In the genomic region with DNA sequence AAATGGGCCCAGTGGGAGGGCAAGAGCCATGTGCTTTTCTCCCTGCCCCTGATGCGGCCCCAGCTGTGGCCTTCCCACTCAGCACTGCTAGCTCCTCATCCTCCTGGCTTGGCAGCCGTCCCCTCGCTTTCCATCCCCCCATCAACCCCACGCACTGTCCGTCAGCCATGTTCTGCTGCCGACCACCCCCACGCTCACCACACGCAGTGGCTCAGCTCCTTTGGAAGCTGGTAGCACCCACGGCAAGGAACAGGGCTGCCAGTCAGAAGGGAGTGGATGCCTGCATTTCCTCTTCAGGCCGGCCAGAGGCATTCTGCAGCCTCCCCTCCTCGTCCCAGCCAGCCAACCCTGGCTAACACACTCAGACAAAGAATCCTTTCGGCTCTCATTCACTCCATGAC, we compare ENCODE assay signal across 15 cellular contexts. TPM values are rescaled to one million over a fixed set of nuclear protein-coding genes. Genes with fewer than 3 reads are reported as not detected.
DNase-seq lines count a peak whose midpoint lies in the region; TF ChIP-seq lines count a peak whose summit lies in the region.
"Had no signal": no experiment of that assay in that cellular context is flagged by ENCODE, and none has a peak within 500 bp of the region (broad histone marks: within the 10 kb centered on the region; RNA-seq: fewer than 3 reads in every experiment).

No MANE protein-coding gene starts in this region.

- no peaks in the 10 kb centered on the region for H3K9me2 ChIP-seq in hepatocyte (replicated peaks; ENCODE audit: insufficient read depth)

- peaks cover 9% of the 10 kb centered on the region for H3K36me3 Mint-ChIP-seq in glutamatergic neuron (ENCODE audit: unreplicated experiment)

- peaks cover 46% of the 10 kb centered on the region for H4K20me1 ChIP-seq in hepatocyte (ENCODE audit: insufficient read depth, poor library complexity, severe bottlenecking)

- H3K36me3 ChIP-seq in sigmoid colon (peaks cover 26 to 49% (median 45%) of the 10 kb centered on the region in 4 donors), testis (ENCODE audit: low read depth, missing control alignments) (no peaks in the 10 kb centered on the region), hepatocyte (replicated peaks; ENCODE audit: insufficient read depth, low read depth) (no peaks in the 10 kb centered on the region)

- H3K4me1 ChIP-seq in sigmoid colon (peaks cover 0 to 37% (median 33%) of the 10 kb centered on the region in 4 donors), testis (peaks cover 30% of the 10 kb centered on the region), hepatocyte (ENCODE audit: insufficient read depth) (peaks cover 16% of the 10 kb centered on the region)

- DNase-seq in NOMO-1 treated with DMSO at 0.1 percent for 48 hours (lab: John Stamatoyannopoulos, UW; ENCODE audit: unreplicated experiment) (peak; percentile 54), NOMO-1 treated with dmso at 0.1 percent for 144 hours (lab: John Stamatoyannopoulos, UW; ENCODE audit: unreplicated experiment) (no peak), SKM-1 treated with dmso at 0.1 percent for 144 hours (lab: John Stamatoyannopoulos, UW; ENCODE audit: unreplicated experiment) (peak; percentile 99), glutamatergic neuron (no peak), sigmoid colon (peak; percentile 62), testis (no peak), SW480 (ENCODE audit: low spot score) (no peak), hepatocyte (ENCODE audit: low spot score) (no peak)
- DNase-seq: activated CD4-positive, alpha-beta T cell treated with anti-CD3 and anti-CD28 coated beads, Interleukin-2, amount 50 U/mL, for 48 hours; activated naive CD8-positive, alpha-beta T cell treated with anti-CD3 and anti-CD28 coated beads, Interleukin-2, amount 10 ng/mL, durations not matched to agents 7 days and 5 days; foreskin fibroblast; GF-D8; T-helper 1 cell had no signal

- TF ChIP-seq CTCF in glutamatergic neuron (IDR thresholded peaks at IDR 0.05; ENCODE audit: partially characterized antibody, unreplicated experiment) (no peak), sigmoid colon (IDR thresholded peaks at IDR 0.05) (no peak), testis (IDR thresholded peaks at IDR 0.05) (no peak), hepatocyte (IDR thresholded peaks at IDR 0.05; ENCODE audit: poor library complexity) (no peak)

- H3K27me3 ChIP-seq in sigmoid colon, result no peaks in the 10 kb centered on the region
- no peaks in the 10 kb centered on the region for H3K27me3 ChIP-seq in testis
- no peaks in the 10 kb centered on the region for H3K27me3 ChIP-seq in hepatocyte

- no peaks in the 10 kb centered on the region for H3K9me3 ChIP-seq in sigmoid colon
- H3K9me3 ChIP-seq in testis, result no peaks in the 10 kb centered on the region
- no peaks in the 10 kb centered on the region for H3K9me3 ChIP-seq in hepatocyte (ENCODE audit: low read depth)

- H3K4me3 ChIP-seq in sigmoid colon (no peak overlapping the region), testis (no peak overlapping the region), hepatocyte (no peak overlapping the region)

- H3K9me3 Mint-ChIP-seq in glutamatergic neuron (ENCODE audit: unreplicated experiment), result peaks cover 13% of the 10 kb centered on the region
- H3K9me3 Mint-ChIP-seq: activated naive CD8-positive, alpha-beta T cell treated with anti-CD3 and anti-CD28 coated beads, Interleukin-2, amount 10 ng/mL, durations not matched to agents 7 days and 5 days had no signal

- TF ChIP-seq POLR2A in sigmoid colon (IDR thresholded peaks at IDR 0.05), result no peak
- no peak for TF ChIP-seq POLR2A in testis (IDR thresholded peaks at IDR 0.05)

- peaks cover 10% of the 10 kb centered on the region for H3K27me3 Mint-ChIP-seq in glutamatergic neuron (ENCODE audit: unreplicated experiment)
- H3K27me3 Mint-ChIP-seq: activated naive CD8-positive, alpha-beta T cell treated with anti-CD3 and anti-CD28 coated beads, Interleukin-2, amount 10 ng/mL, durations not matched to agents 7 days and 5 days had no signal

- H3K79me2 ChIP-seq in hepatocyte, result peaks cover 49% of the 10 kb centered on the region

- H2AFZ ChIP-seq in hepatocyte, result no peak overlapping the region

- TF ChIP-seq EP300 in sigmoid colon (IDR thresholded peaks at IDR 0.05), result no peak

- intact Hi-C loops in sigmoid colon (cut with DNase I) (loop anchor here (10.0 kb wide), 1 partner anchor 247 kb away; a partner anchor contains a TSS), testis (cut with DNase I; ENCODE audit: low total_unique reads) (no loop called here)

- H3K27ac Mint-ChIP-seq in glutamatergic neuron (ENCODE audit: unreplicated experiment), result peak overlapping the region; percentile 70
- H3K27ac Mint-ChIP-seq: activated naive CD8-positive, alpha-beta T cell treated with anti-CD3 and anti-CD28 coated beads, Interleukin-2, amount 10 ng/mL, durations not matched to agents 7 days and 5 days had no signal

- 88 to 89% methylated on average over 12 of the region's 12 CpGs for WGBS in sigmoid colon, 2 donors
- 83 to 92% methylated on average over 10 to 12 of the region's 12 CpGs for WGBS in testis, 2 donors
- WGBS in hepatocyte (ENCODE audit: low lambda C conversion rate, missing lambda C conversion rate), result 96% methylated on average over 11 of the region's 12 CpGs

- H3K4me2 ChIP-seq in hepatocyte, result no peak overlapping the region

- H3K27ac ChIP-seq in sigmoid colon (no peak overlapping the region), testis (no peak overlapping the region), hepatocyte (no peak overlapping the region)

- H3K4me3 Mint-ChIP-seq in glutamatergic neuron (ENCODE audit: unreplicated experiment), result peak overlapping the region; percentile 20
- H3K4me3 Mint-ChIP-seq: activated naive CD8-positive, alpha-beta T cell treated with anti-CD3 and anti-CD28 coated beads, Interleukin-2, amount 10 ng/mL, durations not matched to agents 7 days and 5 days; CD14-positive monocyte had no signal

- H3K4me1 Mint-ChIP-seq in glutamatergic neuron (ENCODE audit: low read depth, unreplicated experiment), result peaks cover 29% of the 10 kb centered on the region

RNA-seq across cellular contexts. Expression of a gene that starts 6.3 kb away (rescaled TPM):
- total RNA-seq in glutamatergic neuron (ENCODE audit: unreplicated experiment) (845 TPM), sigmoid colon (100 to 1,000 TPM; 127 to 183 (median 159) TPM), testis (100 to 1,000 TPM; 357 to 380 TPM), hepatocyte (185 and 246 TPM in 2 replicates)
- polyA plus RNA-seq in sigmoid colon (100 to 1,000 TPM; 210 to 375 (median 281) TPM), testis (ENCODE audit: insufficient read depth, low read depth, low replicate concordance) (889 TPM), hepatocyte (220 and 237 TPM in 2 replicates)

RNA-seq across cellular contexts. Expression of a gene that starts 17.4 kb away (rescaled TPM):
- total RNA-seq in glutamatergic neuron (ENCODE audit: unreplicated experiment) (0.27 TPM), sigmoid colon (1 to 10 TPM; 2.0 to 5.8 (median 3.5) TPM), testis (under 1 TPM; 0.63 to 0.87 TPM), hepatocyte (3.2 and 5.2 TPM in 2 replicates)
- polyA plus RNA-seq in sigmoid colon (1 to 10 TPM in 1 of 3 donors, under 1 TPM in 1, not detected in 1; 0.60 to 4.4 TPM), testis (ENCODE audit: insufficient read depth, low read depth, low replicate concordance) (1.0 TPM), hepatocyte (3.4 and 4.8 TPM in 2 replicates)

RNA-seq across cellular contexts. Expression of a gene that starts 28.6 kb away (rescaled TPM):
- total RNA-seq in glutamatergic neuron (ENCODE audit: unreplicated experiment) (54.6 TPM), sigmoid colon (not detected), testis (not detected), hepatocyte (not detected in 2 replicates)
- polyA plus RNA-seq in sigmoid colon (not detected), testis (ENCODE audit: insufficient read depth, low read depth, low replicate concordance) (not detected), hepatocyte (2.4 and 4.6 TPM in 2 replicates)
- total RNA-seq: left lobe of liver had no signal
- polyA plus RNA-seq: CD14-positive monocyte had no signal

RNA-seq across cellular contexts. Expression of a gene that starts 53.5 kb away (rescaled TPM):
- total RNA-seq in glutamatergic neuron (ENCODE audit: unreplicated experiment), result 55.1 TPM
- total RNA-seq in sigmoid colon, result 10 to 100 TPM; 23.7 to 87.2 (median 48.6) TPM
- 1 to 10 TPM in 2 of 3 donors, under 1 TPM in 1; 0.46 to 2.9 (median 1.8) TPM for polyA plus RNA-seq in sigmoid colon
- total RNA-seq in testis, result 10 to 100 TPM; 17.2 to 30.6 TPM
- polyA plus RNA-seq in testis (ENCODE audit: insufficient read depth, low read depth, low replicate concordance), result 19.8 TPM
- 12.7 and 18.4 TPM in 2 replicates for total RNA-seq in hepatocyte
- 17.4 and 18.4 TPM in 2 replicates for polyA plus RNA-seq in hepatocyte

Comparison
In these comparisons a context has a peak if more than half of its experiments do, and no peak if none do; other contexts are left out.
1. DNase-seq: peak in NOMO-1 treated with DMSO at 0.1 percent for 48 hours (single experiment), SKM-1 treated with dmso at 0.1 percent for 144 hours (single experiment) and sigmoid colon (single experiment); none in NOMO-1 treated with dmso at 0.1 percent for 144 hours (single experiment), glutamatergic neuron (single experiment), testis (single experiment), SW480 (single experiment) and hepatocyte (single experiment).
2. RNA of a gene that starts 28.6 kb away (total RNA-seq): 54.6 TPM in glutamatergic neuron (single experiment); not detected in sigmoid colon, not detected in testis and not detected in hepatocyte; every median in the first group is over 10 times any median in the second.